In the genomic region with DNA sequence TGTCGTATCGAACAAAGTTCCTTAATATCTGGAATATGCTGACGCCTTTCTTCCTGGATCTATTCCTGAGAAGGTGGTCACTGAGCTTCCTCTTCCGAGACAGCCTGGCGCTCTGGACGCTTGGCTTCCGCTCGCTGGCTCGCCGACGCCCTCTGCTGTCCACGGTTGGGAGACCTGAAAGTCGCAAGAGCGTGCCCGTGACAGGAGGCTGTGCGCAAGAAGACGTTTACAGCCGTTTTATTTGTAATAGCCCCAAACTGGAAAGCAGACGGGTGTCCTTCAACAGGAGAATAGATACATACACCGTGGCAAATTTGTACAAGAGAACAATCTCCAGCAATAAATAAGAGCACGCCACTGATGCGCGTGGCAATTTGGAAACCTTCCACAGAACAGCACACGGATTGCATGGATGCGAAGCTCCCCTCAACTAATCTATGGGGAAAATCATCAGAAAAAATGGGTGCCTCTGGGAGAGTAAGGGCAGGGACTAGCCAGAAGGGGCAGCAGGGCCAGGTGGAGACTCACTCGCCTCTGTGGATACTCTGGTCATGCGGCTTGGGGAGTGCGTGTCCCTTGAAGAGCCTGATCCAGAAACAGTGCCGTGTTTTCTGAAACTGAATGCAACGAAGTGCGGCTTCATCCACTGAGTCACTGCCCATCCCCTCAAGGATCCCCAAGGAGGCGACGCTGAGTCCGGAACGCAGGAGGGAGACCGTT, we compare ENCODE assay signal across 8 cellular contexts. TPM values are rescaled to one million over a fixed set of nuclear protein-coding genes. Genes with fewer than 3 reads are reported as not detected.
DNase-seq lines count a peak whose midpoint lies in the region; ATAC-seq and TF ChIP-seq lines count a peak whose summit lies in the region.

No MANE protein-coding gene starts in this region.

- H3K27me3 ChIP-seq in mesenchymal stem cell (ENCODE audit: control insufficient read depth in 1 of 2, insufficient read depth in 1 of 2, low read length in 2 of 2) = peaks cover 31 to 42% of the 10 kb centered on the region in 2 experiments

- DNase-seq in GM12865 (ENCODE audit: low read depth) (peak; percentile 72), NCI-H526 treated with DMSO at 0.1 percent for 48 hours (lab: John Stamatoyannopoulos, UW) (peak; percentile 57), mesenchymal stem cell (peak; percentile 71), NCI-H446 treated with DMSO at 0.1 percent for 48 hours (lab: John Stamatoyannopoulos, UW) (no peak)
- DNase-seq in activated CD8-positive, alpha-beta memory T cell treated with anti-CD3 and anti-CD28 coated beads for 48 hours (ENCODE audit: low read depth in 2 of 3, low spot score in 2 of 3) = peak; percentile 17 to 73 (median 62)
- DNase-seq in effector memory CD8-positive, alpha-beta T cell = peak; percentile 69 to 74 (median 69)
- peak; percentile 58 for DNase-seq in stimulated activated CD8-positive, alpha-beta memory T cell treated with anti-CD3 and anti-CD28 coated beads, Interleukin-12 subunit alpha, Interleukin-12 subunit beta, amount 100 ng/mL, for 1 hour (ENCODE audit: low read depth)

- no peaks in the 10 kb centered on the region for H3K79me1 ChIP-seq in mesenchymal stem cell (replicated peaks; ENCODE audit: low read length, poor library complexity, severe bottlenecking)

- H2BK12ac ChIP-seq in mesenchymal stem cell (ENCODE audit: low read length in 2 of 2) = no peak overlapping the region

- H3K9me3 ChIP-seq in mesenchymal stem cell (ENCODE audit: control insufficient read depth, low read length) = no peaks in the 10 kb centered on the region

- no peaks in the 10 kb centered on the region for H3K36me3 Mint-ChIP-seq in effector memory CD8-positive, alpha-beta T cell (ENCODE audit: insufficient read depth)

- no peak overlapping the region for H3K4me3 ChIP-seq in GM12865 (ENCODE audit: low read depth, low read length)
- peak overlapping the region in 1 of 2 experiments; percentile 77 for H3K4me3 ChIP-seq in mesenchymal stem cell (ENCODE audit: insufficient read depth in 1 of 2, low read depth in 1 of 2, low read length in 2 of 2)

- H3K27ac Mint-ChIP-seq in effector memory CD8-positive, alpha-beta T cell = no peak overlapping the region

- peak; percentile 74 for TF ChIP-seq CTCF in GM12865 (IDR thresholded peaks at IDR 0.05; ENCODE audit: insufficient read depth, low read depth, low read length, missing control alignments)

- peak; percentile 91 for ATAC-seq in HG02973 (IDR thresholded peaks at IDR 0.05; ENCODE audit: unreplicated experiment)
- peak; percentile 81 for ATAC-seq in effector memory CD8-positive, alpha-beta T cell (replicated peaks)

- peak overlapping the region in 1 of 2 experiments; percentile 44 for H3K18ac ChIP-seq in mesenchymal stem cell (ENCODE audit: low read depth in 1 of 2, low read length in 2 of 2)

- 30% methylated on average over 36 of the region's 36 CpGs for WGBS in mesenchymal stem cell

- peaks cover 4% of the 10 kb centered on the region for H3K4me1 ChIP-seq in mesenchymal stem cell (ENCODE audit: control insufficient read depth, insufficient read depth, low read depth, low read length)

- H2AK5ac ChIP-seq in mesenchymal stem cell (ENCODE audit: low read length, severe bottlenecking) = no peak overlapping the region

- peaks cover 40 to 64% of the 10 kb centered on the region in 2 donors for H3K27me3 Mint-ChIP-seq in effector memory CD8-positive, alpha-beta T cell

- no peak overlapping the region for H4K91ac ChIP-seq in mesenchymal stem cell (ENCODE audit: low read length)

- no peak overlapping the region for H3K27ac ChIP-seq in mesenchymal stem cell (ENCODE audit: low read length, poor library complexity, severe bottlenecking)

- H3K14ac ChIP-seq in mesenchymal stem cell (ENCODE audit: low read length in 2 of 2) = no peak overlapping the region

- no peak overlapping the region for H3K4ac ChIP-seq in mesenchymal stem cell (ENCODE audit: low read depth in 1 of 2, low read length in 2 of 2)

- H3K9me3 Mint-ChIP-seq in effector memory CD8-positive, alpha-beta T cell = no peaks in the 10 kb centered on the region

- H3K4me2 ChIP-seq in mesenchymal stem cell (ENCODE audit: low read length, poor library complexity, severe bottlenecking) = no peak overlapping the region

- no peak overlapping the region for H2BK120ac ChIP-seq in mesenchymal stem cell (ENCODE audit: low read depth, low read length)

- peaks cover 6 to 7% of the 10 kb centered on the region in 2 donors for H3K4me1 Mint-ChIP-seq in effector memory CD8-positive, alpha-beta T cell (ENCODE audit: low read depth in 2 of 2)

- no peak overlapping the region for H2BK5ac ChIP-seq in mesenchymal stem cell (ENCODE audit: low read depth, low read length, poor library complexity, severe bottlenecking)

- H3K9ac ChIP-seq in mesenchymal stem cell (ENCODE audit: low read length) = peak overlapping the region; percentile 83

- no peak overlapping the region for H4K8ac ChIP-seq in mesenchymal stem cell (ENCODE audit: low read length)

- H2BK15ac ChIP-seq in mesenchymal stem cell (ENCODE audit: low read depth, poor library complexity, severe bottlenecking) = peak overlapping the region; percentile 13

- no peak overlapping the region for H3K23ac ChIP-seq in mesenchymal stem cell (ENCODE audit: low read length in 2 of 2)

- no peaks in the 10 kb centered on the region for H3K36me3 ChIP-seq in mesenchymal stem cell (ENCODE audit: control insufficient read depth in 1 of 2, insufficient read depth in 2 of 2, low read depth in 1 of 2, low read length in 2 of 2)

- H2AFZ ChIP-seq in mesenchymal stem cell (ENCODE audit: low read depth, low read length) = no peak overlapping the region

- no peak overlapping the region for H3K4me3 Mint-ChIP-seq in effector memory CD8-positive, alpha-beta T cell

RNA-seq across cellular contexts. Expression of a gene that starts 41.5 kb away (rescaled TPM):
- polyA plus RNA-seq in mesenchymal stem cell (2013, experiment 1 of 2) = 30.5 TPM
- 31.1 TPM for polyA plus RNA-seq in mesenchymal stem cell (2013, experiment 2 of 2)

RNA-seq across cellular contexts. Expression of a gene that starts 42.5 kb away (rescaled TPM):
- 0.03 TPM for polyA plus RNA-seq in mesenchymal stem cell (2013, experiment 1 of 2)
- 0.05 TPM for polyA plus RNA-seq in mesenchymal stem cell (2013, experiment 2 of 2)
